21 cellular contexts compared by ENCODE assay signal in genomic region chr20:52832151-52832550, GRCh38.
DNase-seq lines count a peak whose midpoint lies in the region; ATAC-seq, FAIRE-seq and TF ChIP-seq lines count a peak whose summit lies in the region.
"Had no signal": no experiment of that assay in that cellular context is flagged by ENCODE, and none has a peak within 500 bp of the region (broad histone marks: within the 10 kb centered on the region; RNA-seq: fewer than 3 reads in every experiment).

No MANE protein-coding gene starts in this region.

- no peak overlapping the region for H3K9ac ChIP-seq in IMR-90 (ENCODE audit: low read depth, low read length)
- H3K9ac ChIP-seq in endodermal cell (ENCODE audit: extremely low read depth, low read length, poor library complexity, severe bottlenecking), result no peak overlapping the region
- H3K9ac ChIP-seq in Karpas-422 (ENCODE audit: low read length), result no peak overlapping the region
- H3K9ac ChIP-seq: BLaER1 treated with 17β-estradiol and CSF1 and Interleukin-3, amounts not matched to agents 10 nM and 100 nM had no signal

- peaks cover 16% of the 10 kb centered on the region for H3K9me3 Mint-ChIP-seq in endodermal cell

- H2BK5ac ChIP-seq in IMR-90 (ENCODE audit: low read depth, low read length, poor library complexity, severe bottlenecking), result no peak overlapping the region

- H3K9me1 ChIP-seq in IMR-90 (ENCODE audit: insufficient read depth, low read length), result no peaks in the 10 kb centered on the region

- H4K91ac ChIP-seq in IMR-90 (ENCODE audit: insufficient read depth, low read depth, low read length), result no peak overlapping the region

- intact Hi-C loops in IMR-90 (cut with micrococcal nuclease), result no loop called here
- intact Hi-C loops in heart left ventricle (cut with DNase I), result no loop called here

- H3K4ac ChIP-seq in IMR-90 (ENCODE audit: low read depth, low read length), result no peak overlapping the region

- TF ChIP-seq RAD21 in A549 (conservative IDR thresholded peaks at IDR 0.05 in 1 of 2, IDR thresholded peaks at IDR 0.05 in 1 of 2) (no peak), IMR-90 (IDR thresholded peaks at IDR 0.05; ENCODE audit: low read length) (no peak)

- TF ChIP-seq POLR2A in A549 (IDR thresholded peaks at IDR 0.05; ENCODE audit: low read length), result no peak
- no peak for TF ChIP-seq POLR2A in IMR-90 (IDR thresholded peaks at IDR 0.05; ENCODE audit: low read depth, low read length)
- no peak for TF ChIP-seq POLR2A in heart left ventricle (IDR thresholded peaks at IDR 0.05)

- no peak for DNase-seq in A549 (ENCODE audit: low read depth in 1 of 2, low spot score in 1 of 2)
- no peak for DNase-seq in IMR-90
- no peak for DNase-seq in endodermal cell
- no peak for DNase-seq in Karpas-422
- no peak for DNase-seq in heart left ventricle
- DNase-seq: 8988T; AML-193; Caco-2; Calu3; CD4-positive, alpha-beta T cell; CD8-positive, alpha-beta T cell; DMS79 treated with DMSO at 0.1 percent for 48 hours; GF-D8 had no signal

- H3K4me1 Mint-ChIP-seq in endodermal cell, result peaks cover 2% of the 10 kb centered on the region
- H3K4me1 Mint-ChIP-seq: B cell had no signal

- no peak overlapping the region for H3K4me2 ChIP-seq in A549
- no peak overlapping the region for H3K4me2 ChIP-seq in IMR-90 (ENCODE audit: low read depth, low read length)
- H3K4me2 ChIP-seq in Karpas-422 (ENCODE audit: low read depth, low read length, poor library complexity, severe bottlenecking), result no peak overlapping the region
- H3K4me2 ChIP-seq: BLaER1 treated with 17β-estradiol and CSF1 and Interleukin-3, amounts not matched to agents 10 nM and 100 nM had no signal

- H3K36me3 ChIP-seq in IMR-90 (ENCODE audit: control insufficient read depth, insufficient read depth, low read length) (no peaks in the 10 kb centered on the region), endodermal cell (ENCODE audit: control insufficient read depth, insufficient read depth, low read length) (no peaks in the 10 kb centered on the region), Karpas-422 (ENCODE audit: insufficient read depth, low read length) (no peaks in the 10 kb centered on the region), heart left ventricle (no peaks in the 10 kb centered on the region)
- H3K36me3 ChIP-seq: BLaER1 treated with 17β-estradiol and CSF1 and Interleukin-3, amounts not matched to agents 10 nM and 100 nM had no signal

- no peak overlapping the region for H3K27ac ChIP-seq in A549
- no peak overlapping the region for H3K27ac ChIP-seq in IMR-90 (ENCODE audit: insufficient read depth, low read length)
- peak overlapping the region; percentile 12 for H3K27ac ChIP-seq in endodermal cell (ENCODE audit: low read depth, low read length)
- no peak overlapping the region for H3K27ac ChIP-seq in Karpas-422 (ENCODE audit: low read length)
- H3K27ac ChIP-seq in heart left ventricle, result no peak overlapping the region
- H3K27ac ChIP-seq: BLaER1 treated with 17β-estradiol and CSF1 and Interleukin-3, amounts not matched to agents 10 nM and 100 nM; C4-2B had no signal

- H3K79me1 ChIP-seq in IMR-90 (ENCODE audit: low read depth in 1 of 2, low read length in 2 of 2), result no peaks in the 10 kb centered on the region

- 48% methylated on average over 4 of the region's 4 CpGs for WGBS in A549 (ENCODE audit: missing lambda C conversion rate)
- WGBS in IMR-90 (ENCODE audit: extremely low coverage in 2 of 2, insufficient read length in 1 of 2), 2 experiments, result no CpG with 5 or more reads among the region's 4 CpGs
- 93 to 98% methylated on average over 3 of the region's 4 CpGs for WGBS in endodermal cell (ENCODE audit: insufficient coverage in 1 of 2, insufficient read length in 1 of 2), 2 experiments
- 93 to 98% (median 95%) methylated on average over 4 of the region's 4 CpGs for WGBS in heart left ventricle, 4 donors

- H3K4me1 ChIP-seq in A549 (no peaks in the 10 kb centered on the region), IMR-90 (ENCODE audit: control insufficient read depth, insufficient read depth, low read length) (no peaks in the 10 kb centered on the region), endodermal cell (ENCODE audit: control insufficient read depth, insufficient read depth, low read length) (no peaks in the 10 kb centered on the region), Karpas-422 (ENCODE audit: low read length) (no peaks in the 10 kb centered on the region), heart left ventricle (no peaks in the 10 kb centered on the region)
- H3K4me1 ChIP-seq: BLaER1 treated with 17β-estradiol and CSF1 and Interleukin-3, amounts not matched to agents 10 nM and 100 nM; Caco-2 had no signal

- no peak overlapping the region for H2BK120ac ChIP-seq in IMR-90 (ENCODE audit: low read depth, low read length)

- H3K4me3 Mint-ChIP-seq in endodermal cell, result no peak overlapping the region
- H3K4me3 Mint-ChIP-seq: B cell; CD4-positive, alpha-beta T cell; CD8-positive, alpha-beta T cell had no signal

- TF ChIP-seq EP300 in A549 (IDR thresholded peaks at IDR 0.05), result no peak

- no peak overlapping the region for H2BK15ac ChIP-seq in IMR-90 (ENCODE audit: low read depth, low read length)

- H3K4me3 ChIP-seq in A549 (no peak overlapping the region), IMR-90 (ENCODE audit: insufficient read depth, low read depth, low read length) (no peak overlapping the region), endodermal cell (ENCODE audit: low read length) (no peak overlapping the region), Karpas-422 (ENCODE audit: low read length) (no peak overlapping the region), heart left ventricle (no peak overlapping the region)
- H3K4me3 ChIP-seq: BLaER1 treated with 17β-estradiol and CSF1 and Interleukin-3, amounts not matched to agents 10 nM and 100 nM had no signal

- H2AFZ ChIP-seq in IMR-90 (replicated peaks; ENCODE audit: low read length, poor library complexity) (no peak overlapping the region), Karpas-422 (ENCODE audit: low read length) (no peak overlapping the region)

- no peak overlapping the region for H4K8ac ChIP-seq in IMR-90 (ENCODE audit: low read depth in 2 of 2, low read length in 2 of 2)

- peaks cover 2% of the 10 kb centered on the region for H3K36me3 Mint-ChIP-seq in endodermal cell (ENCODE audit: low read depth)
- H3K36me3 Mint-ChIP-seq: CD8-positive, alpha-beta T cell had no signal

- ATAC-seq in A549, result no peak
- no peak for ATAC-seq in IMR-90 (ENCODE audit: low read depth)
- no peak for ATAC-seq in heart left ventricle
- ATAC-seq: CD8-positive, alpha-beta T cell had no signal

- dilution Hi-C loops in IMR-90 (cut with HindIII; ENCODE audit: low sequenced_read_pairs, unreplicated experiment), result no loop called here

- H3K14ac ChIP-seq in IMR-90 (replicated peaks; ENCODE audit: low read depth, low read length), result no peak overlapping the region

- H3K23ac ChIP-seq in IMR-90 (ENCODE audit: low read depth, low read length), result no peak overlapping the region

- no peak overlapping the region for H2AK5ac ChIP-seq in IMR-90 (ENCODE audit: low read depth, low read length)

- POLR2A ChIA-PET in A549 (lab: Yijun Ruan, JAX), result no interaction called here
- POLR2A ChIA-PET in IMR-90 (lab: Charles Lee; ENCODE audit: unreplicated experiment), result no interaction called here

- no peak overlapping the region for H3K27ac Mint-ChIP-seq in endodermal cell
- H3K27ac Mint-ChIP-seq: B cell; CD4-positive, alpha-beta T cell; CD8-positive, alpha-beta T cell had no signal

- H3K56ac ChIP-seq in IMR-90 (ENCODE audit: extremely low read depth, insufficient read depth, low read length), result no peak overlapping the region

- in situ Hi-C loops in IMR-90 (cut with MboI; ENCODE audit: low sequenced_read_pairs), result no loop called here

- no peak overlapping the region for H3K18ac ChIP-seq in IMR-90 (ENCODE audit: low read depth, low read length)

- no peaks in the 10 kb centered on the region for H3K9me2 ChIP-seq in Karpas-422 (replicated peaks; ENCODE audit: insufficient read depth, low read length)

- no peaks in the 10 kb centered on the region for H3K79me2 ChIP-seq in Karpas-422 (ENCODE audit: low read length)

- H4K20me1 ChIP-seq in IMR-90 (ENCODE audit: insufficient read depth, low read length) (no peaks in the 10 kb centered on the region), Karpas-422 (ENCODE audit: insufficient read depth, low read depth, low read length) (no peaks in the 10 kb centered on the region)
- H4K20me1 ChIP-seq: BLaER1 treated with 17β-estradiol and CSF1 and Interleukin-3, amounts not matched to agents 10 nM and 100 nM had no signal

- H2AK9ac ChIP-seq in IMR-90 (replicated peaks; ENCODE audit: low read depth, low read length, poor library complexity), result no peak overlapping the region

- CTCF ChIA-PET in A549 (lab: Yijun Ruan, JAX) (no interaction called here), IMR-90 (lab: Yijun Ruan, JAX) (no interaction called here)

- H2BK20ac ChIP-seq in IMR-90 (ENCODE audit: low read depth, low read length), result no peak overlapping the region

- no peak overlapping the region for H4K5ac ChIP-seq in IMR-90 (ENCODE audit: low read depth, low read length)

- BruUV-seq in IMR-90 (replicated peaks; lab: Mats Ljungman, UMichigan), result no TSS peak

- H3K27me3 ChIP-seq in IMR-90 (ENCODE audit: control insufficient read depth, insufficient read depth, low read length) (no peaks in the 10 kb centered on the region), endodermal cell (ENCODE audit: control insufficient read depth, insufficient read depth, low read length, poor library complexity, severe bottlenecking) (no peaks in the 10 kb centered on the region), Karpas-422 (ENCODE audit: low read length) (no peaks in the 10 kb centered on the region), heart left ventricle (no peaks in the 10 kb centered on the region)
- H3K27me3 ChIP-seq: BLaER1 treated with 17β-estradiol and CSF1 and Interleukin-3, amounts not matched to agents 10 nM and 100 nM had no signal

- FAIRE-seq in A549 (lab: Jason Lieb, UNC), result no peak
- FAIRE-seq: A204.1, D721Med, G401.6, GM12891, GM19239 had no signal

- H3K9me3 ChIP-seq in A549 (no peaks in the 10 kb centered on the region), IMR-90 (ENCODE audit: control insufficient read depth, insufficient read depth, low read length) (0 out of 2 replicates have a peak, but pooled peaks cover 2% of the 10 kb centered on the region), endodermal cell (ENCODE audit: control insufficient read depth, low read length) (peaks cover 10% of the 10 kb centered on the region), Karpas-422 (ENCODE audit: low read length) (peaks cover 6% of the 10 kb centered on the region), heart left ventricle (peaks cover 0 to 22% (median 6%) of the 10 kb centered on the region in 12 donors)
- H3K9me3 ChIP-seq: Caco-2 had no signal

- peaks cover 3% of the 10 kb centered on the region for H3K27me3 Mint-ChIP-seq in endodermal cell (ENCODE audit: insufficient read depth)
- H3K27me3 Mint-ChIP-seq: B cell; CD4-positive, alpha-beta T cell had no signal

- no peak for TF ChIP-seq CTCF in A549 (IDR thresholded peaks at IDR 0.05)
- TF ChIP-seq CTCF in IMR-90 (conservative IDR thresholded peaks at IDR 0.05; ENCODE audit: low read depth, low read length), result no peak
- no peak for TF ChIP-seq CTCF in endodermal cell (conservative IDR thresholded peaks at IDR 0.05)
- no peak for TF ChIP-seq CTCF in heart left ventricle (IDR thresholded peaks at IDR 0.05)

TF ChIP-seq in A549, 52 proteins besides CTCF, POLR2A, EP300 and RAD21 (continues in another document):
- TF ChIP-seq MAFK (IDR thresholded peaks at IDR 0.05; ENCODE audit: partially characterized antibody), result peak; percentile 68

TF ChIP-seq in IMR-90, 13 proteins besides CTCF, POLR2A, EP300 and RAD21 (continues in another document):
- TF ChIP-seq MAFK (IDR thresholded peaks at IDR 0.05; ENCODE audit: low read depth, low read length), result peak; percentile 74
